20 cellular contexts compared by ENCODE assay signal in genomic region chr9:86452194-86452828, GRCh38.
"Had no signal": no experiment of that assay in that cellular context is flagged by ENCODE, and none has a peak within 500 bp of the region (broad histone marks: within the 10 kb centered on the region; RNA-seq: fewer than 3 reads in every experiment).

No MANE protein-coding gene starts in this region.

- H3K9me3 ChIP-seq: esophagus squamous epithelium, spleen had no signal

- H3K36me3 Mint-ChIP-seq: activated CD8-positive, alpha-beta memory T cell treated with anti-CD3 and anti-CD28 coated beads, Interleukin-2, amount 10 ng/mL, durations not matched to agents 7 days and 5 days; activated naive CD4-positive, alpha-beta T cell treated with anti-CD3 and anti-CD28 coated beads, Interleukin-2, amount 50 U/mL, for 24 hours; immature natural killer cell; memory B cell; natural killer cell treated with Interleukin-12 subunit alpha and Interleukin-12 subunit beta and Interleukin-15 and Interleukin-18, amount 100 ng/mL, for 72 hours; type B pancreatic cell had no signal

- H3K4me1 Mint-ChIP-seq: activated CD8-positive, alpha-beta memory T cell treated with anti-CD3 and anti-CD28 coated beads, Interleukin-2, amount 10 ng/mL, durations not matched to agents 7 days and 5 days; activated naive CD4-positive, alpha-beta T cell treated with anti-CD3 and anti-CD28 coated beads, Interleukin-2, amount 50 U/mL, for 24 hours; immature natural killer cell; memory B cell had no signal

- H3K4me3 Mint-ChIP-seq: activated CD8-positive, alpha-beta memory T cell treated with anti-CD3 and anti-CD28 coated beads, Interleukin-2, amount 10 ng/mL, durations not matched to agents 7 days and 5 days; activated naive CD4-positive, alpha-beta T cell treated with anti-CD3 and anti-CD28 coated beads, Interleukin-2, amount 50 U/mL, for 24 hours; activated T-cell treated with anti-CD3 and anti-CD28 coated beads, Interleukin-2, amount 50 U/mL, for 24 hours; immature natural killer cell; memory B cell; natural killer cell treated with Interleukin-12 subunit alpha and Interleukin-12 subunit beta and Interleukin-15 and Interleukin-18, amount 100 ng/mL, for 72 hours; type B pancreatic cell had no signal

- ATAC-seq: activated CD4-positive, CD25-positive, alpha-beta regulatory T cell treated with anti-CD3 and anti-CD28 coated beads, Interleukin-2, amount 50 U/mL, for 24 hours; activated CD8-positive, alpha-beta memory T cell treated with anti-CD3 and anti-CD28 coated beads, Interleukin-2, amount 10 ng/mL, durations not matched to agents 7 days and 5 days; natural killer cell treated with Interleukin-12 subunit alpha and Interleukin-12 subunit beta and Interleukin-15 and Interleukin-18, amount 100 ng/mL, for 72 hours had no signal

- H3K4me1 ChIP-seq: spleen had no signal

- H3K27me3 ChIP-seq: brain microvascular endothelial cell, dorsolateral prefrontal cortex, esophagus squamous epithelium, spleen had no signal

- H3K4me3 ChIP-seq: dorsolateral prefrontal cortex, esophagus squamous epithelium, spleen had no signal

- H3K36me3 ChIP-seq: brain microvascular endothelial cell, esophagus squamous epithelium, spleen had no signal

- DNase-seq: activated CD4-positive, alpha-beta T cell treated with anti-CD3 and anti-CD28 coated beads, Interleukin-2, amount 50 U/mL, for 48 hours; activated CD8-positive, alpha-beta memory T cell treated with anti-CD3 and anti-CD28 coated beads, Interleukin-2, amount 10 ng/mL, durations not matched to agents 7 days and 5 days; activated effector memory CD4-positive, alpha-beta T cell treated with Interleukin-2 at 50 U/mL for 16 hours; activated T-cell treated with anti-CD3 and anti-CD28 coated beads, Interleukin-2, amount 50 U/mL, for 24 hours; brain microvascular endothelial cell; dorsolateral prefrontal cortex; esophagus squamous epithelium; glutamatergic neuron; immature natural killer cell; SIG-M5; spleen; stimulated activated CD4-positive, alpha-beta T cell treated with anti-CD3 and anti-CD28 coated beads, Interleukin-2, amount 100 ng/mL, for 24 hours; stimulated activated naive CD4-positive, alpha-beta T cell; substantia nigra; T-helper 2 cell had no signal

- H3K27me3 Mint-ChIP-seq: activated CD8-positive, alpha-beta memory T cell treated with anti-CD3 and anti-CD28 coated beads, Interleukin-2, amount 10 ng/mL, durations not matched to agents 7 days and 5 days; type B pancreatic cell had no signal

- H3K27ac ChIP-seq: brain microvascular endothelial cell, esophagus squamous epithelium, spleen had no signal

- H3K9me3 Mint-ChIP-seq: activated naive CD4-positive, alpha-beta T cell treated with anti-CD3 and anti-CD28 coated beads, Interleukin-2, amount 50 U/mL, for 24 hours; activated T-cell treated with anti-CD3 and anti-CD28 coated beads, Interleukin-2, amount 50 U/mL, for 24 hours; immature natural killer cell; natural killer cell treated with Interleukin-12 subunit alpha and Interleukin-12 subunit beta and Interleukin-15 and Interleukin-18, amount 100 ng/mL, for 72 hours had no signal

- H3K27ac Mint-ChIP-seq: activated CD8-positive, alpha-beta memory T cell treated with anti-CD3 and anti-CD28 coated beads, Interleukin-2, amount 10 ng/mL, durations not matched to agents 7 days and 5 days; activated naive CD4-positive, alpha-beta T cell treated with anti-CD3 and anti-CD28 coated beads, Interleukin-2, amount 50 U/mL, for 24 hours; activated T-cell treated with anti-CD3 and anti-CD28 coated beads, Interleukin-2, amount 50 U/mL, for 24 hours; immature natural killer cell; memory B cell; natural killer cell treated with Interleukin-12 subunit alpha and Interleukin-12 subunit beta and Interleukin-15 and Interleukin-18, amount 100 ng/mL, for 72 hours; type B pancreatic cell had no signal
